In the genomic region with DNA sequence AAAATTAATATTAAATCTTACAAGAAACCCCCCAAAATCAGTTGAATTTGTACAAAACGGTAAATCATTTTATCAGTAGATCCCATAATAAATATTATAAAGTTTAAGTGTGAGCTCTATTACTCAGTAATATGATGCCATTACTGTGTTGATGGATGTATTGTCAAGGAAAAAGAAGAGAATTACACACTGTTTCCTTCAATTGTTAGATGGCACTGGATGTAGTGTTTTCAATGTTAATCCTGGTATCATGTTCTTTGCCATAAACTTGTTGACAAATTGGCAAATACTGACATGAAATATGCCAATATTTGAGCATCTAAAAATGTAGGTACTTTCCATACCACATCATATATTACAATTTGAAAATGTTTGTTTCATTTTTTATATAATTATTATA, we compare ENCODE assay signal across 10 cellular contexts.
"Had no signal": no experiment of that assay in that cellular context is flagged by ENCODE, and none has a peak within 500 bp of the region (broad histone marks: within the 10 kb centered on the region; RNA-seq: fewer than 3 reads in every experiment).

No MANE protein-coding gene starts in this region.

- ATAC-seq: HCT116, K562 had no signal

- H3K9ac ChIP-seq: GM23248 had no signal

- H3K9me3 ChIP-seq: HAP-1 had no signal

- FAIRE-seq: HTR-8/SVneo, K562 had no signal

- H3K27ac ChIP-seq: GM23248 had no signal

- H3K36me3 ChIP-seq: HAP-1 had no signal

- H3K4me1 ChIP-seq: HAP-1 had no signal

- H2AFZ ChIP-seq: GM23248 had no signal

- DNase-seq: GM23248, GOT3, H7, HFFc6, IMR-90, KG1 had no signal

- H3K4me3 ChIP-seq: GM23248, HAP-1, K562 had no signal
